In genomic region chr4:90951037-90951436, GRCh38 we compare ENCODE assay signal across 13 cellular contexts.
DNase-seq lines count a peak whose midpoint lies in the region; ATAC-seq and TF ChIP-seq lines count a peak whose summit lies in the region.
"Had no signal": no experiment of that assay in that cellular context is flagged by ENCODE, and none has a peak within 500 bp of the region (broad histone marks: within the 10 kb centered on the region; RNA-seq: fewer than 3 reads in every experiment).

No MANE protein-coding gene starts in this region.

- H3K4me3 ChIP-seq in brain microvascular endothelial cell (ENCODE audit: low read depth, low read length) (no peak overlapping the region), lung (no peak overlapping the region)
- H3K4me3 ChIP-seq: upper lobe of left lung had no signal

- in situ Hi-C loops in brain microvascular endothelial cell (cut with HindIII; ENCODE audit: low pct_ligation_motif_present, low sequenced_read_pairs) = no loop called here

- H3K27me3 ChIP-seq in brain microvascular endothelial cell (replicated peaks) (no peaks in the 10 kb centered on the region), lung (ENCODE audit: control insufficient read depth, insufficient read depth) (no peaks in the 10 kb centered on the region)
- H3K27me3 ChIP-seq: upper lobe of left lung had no signal

- DNase-seq in DMS79 (lab: John Stamatoyannopoulos, UW) (peak; percentile 57), NCI-H2029 (lab: John Stamatoyannopoulos, UW) (peak; percentile 70), brain microvascular endothelial cell (peak; percentile 45), lung (ENCODE audit: low spot score) (no peak), NCI-H1105 (lab: John Stamatoyannopoulos, UW) (no peak), type B pancreatic cell (ENCODE audit: extremely low spot score, unreplicated experiment) (no peak), chondrocyte (ENCODE audit: low spot score) (no peak)
- DNase-seq: activated CD4-positive, alpha-beta T cell treated with anti-CD3 and anti-CD28 coated beads, Interleukin-2, amount 50 U/mL, for 4 hours; activated naive CD8-positive, alpha-beta T cell treated with anti-CD3 and anti-CD28 coated beads, Interleukin-2, amount 10 ng/mL, durations not matched to agents 7 days and 5 days; NCI-H1048 had no signal

- H3K9me3 ChIP-seq in lung (ENCODE audit: control insufficient read depth in 2 of 2, insufficient read depth in 1 of 2, low read length in 1 of 2) = no peaks in the 10 kb centered on the region
- H3K9me3 ChIP-seq: upper lobe of left lung had no signal

- H3K4me3 Mint-ChIP-seq in type B pancreatic cell (no peak overlapping the region), chondrocyte (ENCODE audit: unreplicated experiment) (no peak overlapping the region)
- H3K4me3 Mint-ChIP-seq: activated naive CD8-positive, alpha-beta T cell treated with anti-CD3 and anti-CD28 coated beads, Interleukin-2, amount 10 ng/mL, durations not matched to agents 7 days and 5 days had no signal

- no peak overlapping the region for H3K27ac ChIP-seq in brain microvascular endothelial cell
- no peak overlapping the region for H3K27ac ChIP-seq in lung (ENCODE audit: low read depth in 1 of 2, low read length in 1 of 2)
- H3K27ac ChIP-seq: upper lobe of left lung had no signal

- WGBS in lung, 2 donors = 56 to 79% methylated on average over 2 of the region's 2 CpGs

- H3K36me3 ChIP-seq in brain microvascular endothelial cell (replicated peaks) = no peaks in the 10 kb centered on the region
- no peaks in the 10 kb centered on the region for H3K36me3 ChIP-seq in lung (ENCODE audit: control insufficient read depth in 2 of 2, insufficient read depth in 2 of 2, low read length in 2 of 2)
- H3K36me3 ChIP-seq: upper lobe of left lung had no signal

- H3K4me1 ChIP-seq in lung (ENCODE audit: control insufficient read depth in 2 of 2, insufficient read depth in 2 of 2, low read length in 2 of 2) = no peaks in the 10 kb centered on the region

- no peaks in the 10 kb centered on the region for H3K27me3 Mint-ChIP-seq in type B pancreatic cell
- no peaks in the 10 kb centered on the region for H3K27me3 Mint-ChIP-seq in chondrocyte (ENCODE audit: low read depth)
- H3K27me3 Mint-ChIP-seq: activated naive CD8-positive, alpha-beta T cell treated with anti-CD3 and anti-CD28 coated beads, Interleukin-2, amount 10 ng/mL, durations not matched to agents 7 days and 5 days; progenitor cell of endocrine pancreas had no signal

- H3K36me3 Mint-ChIP-seq in type B pancreatic cell = no peaks in the 10 kb centered on the region
- no peaks in the 10 kb centered on the region for H3K36me3 Mint-ChIP-seq in chondrocyte (ENCODE audit: low read depth)
- H3K36me3 Mint-ChIP-seq: activated naive CD8-positive, alpha-beta T cell treated with anti-CD3 and anti-CD28 coated beads, Interleukin-2, amount 10 ng/mL, durations not matched to agents 7 days and 5 days had no signal

- TF ChIP-seq CTCF in brain microvascular endothelial cell (IDR thresholded peaks at IDR 0.05; ENCODE audit: low read depth, low read length, missing control alignments) = no peak
- no peak for TF ChIP-seq CTCF in lung (IDR thresholded peaks at IDR 0.05; ENCODE audit: control extremely low read depth, extremely low read depth)
- no peak for TF ChIP-seq CTCF in type B pancreatic cell (conservative IDR thresholded peaks at IDR 0.05)
- TF ChIP-seq CTCF in chondrocyte (IDR thresholded peaks at IDR 0.05) = no peak

- H3K27ac Mint-ChIP-seq in type B pancreatic cell = no peak overlapping the region
- no peak overlapping the region for H3K27ac Mint-ChIP-seq in chondrocyte (ENCODE audit: unreplicated experiment)
- H3K27ac Mint-ChIP-seq: activated naive CD8-positive, alpha-beta T cell treated with anti-CD3 and anti-CD28 coated beads, Interleukin-2, amount 10 ng/mL, durations not matched to agents 7 days and 5 days had no signal

- H3K4me1 Mint-ChIP-seq in type B pancreatic cell (ENCODE audit: unreplicated experiment) = peaks cover 13% of the 10 kb centered on the region
- peaks cover 7% of the 10 kb centered on the region for H3K4me1 Mint-ChIP-seq in chondrocyte (ENCODE audit: low read depth)
- H3K4me1 Mint-ChIP-seq: activated naive CD8-positive, alpha-beta T cell treated with anti-CD3 and anti-CD28 coated beads, Interleukin-2, amount 10 ng/mL, durations not matched to agents 7 days and 5 days had no signal

- ATAC-seq in lung (ENCODE audit: insufficient read depth, low FRiP score) = peak; percentile 39
- ATAC-seq in HG02852 (IDR thresholded peaks at IDR 0.05; ENCODE audit: unreplicated experiment) = no peak

- H3K9me3 Mint-ChIP-seq in type B pancreatic cell = no peaks in the 10 kb centered on the region
- H3K9me3 Mint-ChIP-seq in chondrocyte (ENCODE audit: low read depth) = no peaks in the 10 kb centered on the region
- H3K9me3 Mint-ChIP-seq: activated naive CD8-positive, alpha-beta T cell treated with anti-CD3 and anti-CD28 coated beads, Interleukin-2, amount 10 ng/mL, durations not matched to agents 7 days and 5 days had no signal

Comparison
In these comparisons a context has a peak if more than half of its experiments do, and no peak if none do; other contexts are left out.
1. DNase-seq: peak in DMS79 (single experiment), NCI-H2029 (single experiment) and brain microvascular endothelial cell (single experiment); none in lung (single experiment), NCI-H1105 (single experiment), type B pancreatic cell (single experiment) and chondrocyte (single experiment).